ENCODE assay signal across 1 cellular context in genomic region chr10:3980660-3981059, GRCh38.
TF ChIP-seq lines count a peak whose summit lies in the region.

No MANE protein-coding gene starts in this region.

TF ChIP-seq in HepG2, 621 proteins besides CTCF, POLR2A, EP300 and RAD21 (continued from another document):
- TF ChIP-seq IRF9 (CRISPR knock-in tag; IDR thresholded peaks at IDR 0.05; ENCODE audit: borderline replicate concordance) (no peak), ZKSCAN5 (CRISPR knock-in tag; IDR thresholded peaks at IDR 0.05) (no peak), ZBTB20 (CRISPR knock-in tag; IDR thresholded peaks at IDR 0.05; ENCODE audit: borderline replicate concordance, low read depth) (no peak), HNRNPH1 (optimal IDR thresholded peaks at IDR 0.05; ENCODE audit: low read depth, low read length) (no peak), RXRA (CRISPR knock-in tag; IDR thresholded peaks at IDR 0.05) (no peak), ZNF713 (CRISPR knock-in tag; IDR thresholded peaks at IDR 0.05) (no peak), SSRP1 (CRISPR knock-in tag; IDR thresholded peaks at IDR 0.05) (no peak)
